8 cellular contexts compared by ENCODE assay signal in genomic region chr1:27154991-27155781, GRCh38. TPM values are rescaled to one million over a fixed set of nuclear protein-coding genes. Genes with fewer than 3 reads are reported as not detected.
DNase-seq lines count a peak whose midpoint lies in the region; ATAC-seq and TF ChIP-seq lines count a peak whose summit lies in the region.

SLC9A1 (minus strand) TSS chr1:27155125; CDS start chr1:27154334, 791 bp downstream.

- peaks cover 13% of the 10 kb centered on the region; the same call in 1 of the 2 replicates for H4K20me1 ChIP-seq in OCI-LY7 (ENCODE audit: insufficient read depth, low read length)

- H3K4me2 ChIP-seq in OCI-LY7 (ENCODE audit: low read length) = peak within 1 kb of the TSS; percentile 79

- peak within 1 kb of the TSS; percentile 98 for H2AFZ ChIP-seq in OCI-LY7 (ENCODE audit: low read length)

- intact Hi-C loops in OCI-LY7 (cut with micrococcal nuclease; ENCODE audit: unreplicated experiment) = loop anchor here (2.0 kb wide), 2 partner anchors 18 to 42 kb away; no protein-coding TSS in a partner anchor
- intact Hi-C loops in mucosa of descending colon (cut with DNase I, micrococcal nuclease) = no loop called here

- peaks cover 28% of the 10 kb centered on the region for H3K79me2 ChIP-seq in OCI-LY7 (ENCODE audit: insufficient read depth, low read depth, low read length)

- POLR2A ChIA-PET in OCI-LY7 (lab: Charles Lee) = interaction anchor here (0.6 to 3.8 kb wide), 10 partner anchors 9 to 858 kb away, joined by 3 to 48 read pairs (median 4); no protein-coding TSS in a partner anchor

- H3K4me3 ChIP-seq in HUES48 (ENCODE audit: low read depth, low read length) (peak within 1 kb of the TSS; percentile 70), OCI-LY7 (ENCODE audit: low read depth, low read length, poor library complexity, severe bottlenecking) (peak within 1 kb of the TSS; percentile 77), epithelial cell of esophagus (ENCODE audit: low read length) (peak within 1 kb of the TSS; percentile 81), mucosa of descending colon (peak within 1 kb of the TSS; percentile 72)

- no peaks in the 10 kb centered on the region for H3K9me3 ChIP-seq in HUES48 (ENCODE audit: control insufficient read depth, insufficient read depth, low read length)
- no peaks in the 10 kb centered on the region for H3K9me3 ChIP-seq in OCI-LY7 (ENCODE audit: low read length)
- H3K9me3 ChIP-seq in mucosa of descending colon = no peaks in the 10 kb centered on the region

- no TSS peak for BruUV-seq in OCI-LY7 (replicated peaks; lab: Mats Ljungman, UMichigan)

- peak within 1 kb of the TSS; percentile 43 for H3K9ac ChIP-seq in HUES48 (ENCODE audit: low read depth, low read length)

- ATAC-seq in GM21381 (IDR thresholded peaks at IDR 0.05; ENCODE audit: unreplicated experiment) = peak; percentile 92
- ATAC-seq in mucosa of descending colon = peak; percentile 96

- TF ChIP-seq CTCF in OCI-LY7 (conservative IDR thresholded peaks at IDR 0.05; ENCODE audit: low read length) = peak; percentile 80
- TF ChIP-seq CTCF in epithelial cell of esophagus (IDR thresholded peaks at IDR 0.05; ENCODE audit: insufficient read depth, low read depth, low read length, missing control alignments) = peak; percentile 86
- TF ChIP-seq CTCF in mucosa of descending colon (IDR thresholded peaks at IDR 0.05) = peak; percentile 82

- no peaks in the 10 kb centered on the region for H3K27me3 ChIP-seq in HUES48 (ENCODE audit: control insufficient read depth, insufficient read depth, low read length)

- H3K36me3 ChIP-seq in HUES48 (ENCODE audit: control insufficient read depth, insufficient read depth, low read length) (no peaks in the 10 kb centered on the region), OCI-LY7 (ENCODE audit: insufficient read depth, low read length) (no peaks in the 10 kb centered on the region), mucosa of descending colon (ENCODE audit: low read depth) (no peaks in the 10 kb centered on the region)

- DNase-seq in D341Med (ENCODE audit: low spot score) = peak; percentile 94
- DNase-seq in OCI-LY7 (ENCODE audit: low spot score) = peak; percentile 93
- DNase-seq in activated T-cell treated with anti-CD3 and anti-CD28 coated beads for 24 hours (ENCODE audit: low read depth) = peak; percentile 89
- peak; percentile 97 for DNase-seq in epithelial cell of esophagus (ENCODE audit: low read depth)
- DNase-seq in mucosa of descending colon = peak; percentile 94 to 97 (median 97)
- peak; percentile 79 to 83 for DNase-seq in stimulated activated CD8-positive, alpha-beta memory T cell treated with anti-CD3 and anti-CD28 coated beads, Interleukin-4, amount 100 ng/mL, for 4 hours (ENCODE audit: low read depth in 2 of 2, low spot score in 1 of 2)

- CTCF ChIA-PET in OCI-LY7 (lab: Charles Lee; ENCODE audit: unreplicated experiment) = interaction anchor here (0.6 to 2.3 kb wide), 3 partner anchors 11 to 43 kb away, joined by 3 to 6 read pairs (median 4); no protein-coding TSS in a partner anchor

- no peaks in the 10 kb centered on the region for H3K9me2 ChIP-seq in OCI-LY7 (ENCODE audit: insufficient read depth, low read length)

- peaks cover 18% of the 10 kb centered on the region for H3K4me1 ChIP-seq in HUES48 (ENCODE audit: control insufficient read depth, insufficient read depth, low read length)
- peaks cover 47% of the 10 kb centered on the region for H3K4me1 ChIP-seq in OCI-LY7 (ENCODE audit: insufficient read depth, low read length, poor library complexity, severe bottlenecking)
- peaks cover 40% of the 10 kb centered on the region for H3K4me1 ChIP-seq in mucosa of descending colon (ENCODE audit: low read depth)

- H3K27ac ChIP-seq in HUES48 (ENCODE audit: low read depth, low read length) (peak within 1 kb of the TSS; percentile 68), OCI-LY7 (ENCODE audit: low read depth, low read length, poor library complexity, severe bottlenecking) (peak within 1 kb of the TSS; percentile 30)

RNA-seq across cellular contexts. Expression of gene SLC9A1, which starts in this region (rescaled TPM):
- total RNA-seq in OCI-LY7 (2014; rRNA removed; shearing (Covaris generic)) = 5.3 and 5.8 TPM in 2 replicates
- total RNA-seq in OCI-LY7 (2022) (17.4 and 19.2 TPM in 2 replicates), mucosa of descending colon (100 to 1,000 TPM in 1 of 3 donors, 10 to 100 TPM in 2; 77.9 to 126 (median 84.1) TPM)

Comparison
In these comparisons a context has a peak if more than half of its experiments do, and no peak if none do; other contexts are left out.
1. Peak in every context shown above with its lines: DNase-seq, ATAC-seq, H3K4me3 ChIP-seq and H3K27ac ChIP-seq.